22 cellular contexts compared by ENCODE assay signal in the genomic region with DNA sequence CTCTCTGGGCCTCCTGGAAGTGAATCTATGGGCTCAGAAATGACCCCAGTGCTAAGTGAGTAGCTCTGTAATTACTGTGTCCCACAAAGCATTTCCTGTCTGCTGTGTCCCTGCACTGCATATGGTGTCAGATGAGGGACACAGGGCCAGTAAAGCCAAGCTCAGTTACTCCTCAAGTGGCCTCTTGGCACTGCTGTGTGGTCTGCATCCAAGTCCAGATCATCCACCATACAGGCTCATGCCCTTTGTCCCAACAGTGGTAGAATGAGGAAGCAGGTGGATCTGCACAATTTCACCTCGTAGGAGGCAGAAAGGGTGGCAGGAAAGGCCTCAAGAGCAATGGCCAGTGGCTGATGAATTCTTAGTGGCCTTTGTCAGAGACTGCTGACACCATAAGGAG.
"Had no signal": no experiment of that assay in that cellular context is flagged by ENCODE, and none has a peak within 500 bp of the region (broad histone marks: within the 10 kb centered on the region; RNA-seq: fewer than 3 reads in every experiment).

No MANE protein-coding gene starts in this region.

- H3K27ac Mint-ChIP-seq: activated CD4-positive, alpha-beta memory T cell treated with anti-CD3 and anti-CD28 coated beads for 36 hours; activated CD4-positive, alpha-beta T cell treated with anti-CD3 and anti-CD28 coated beads for 36 hours; activated CD8-positive, alpha-beta memory T cell treated with anti-CD3 and anti-CD28 coated beads, Interleukin-2, amount 10 ng/mL, durations not matched to agents 7 days and 5 days; activated naive CD4-positive, alpha-beta T cell treated with anti-CD3 and anti-CD28 coated beads for 36 hours; activated T-helper 2 cell treated with anti-CD3 and anti-CD28 coated beads, Interferon-gamma antibody, Interleukin-2, Interleukin-4, amounts not matched to agents 10 μg/mL and 5 μg/mL and 100 μg/mL, durations not matched to agents 14 hours and 24 hours and 36 hours; effector memory CD8-positive, alpha-beta T cell; natural killer cell treated with Interleukin-12 subunit alpha and Interleukin-12 subunit beta and Interleukin-15 and Interleukin-18, amount 100 ng/mL, for 72 hours had no signal

- H3K36me3 Mint-ChIP-seq: activated CD4-positive, alpha-beta memory T cell treated with anti-CD3 and anti-CD28 coated beads for 36 hours; activated CD8-positive, alpha-beta memory T cell treated with anti-CD3 and anti-CD28 coated beads, Interleukin-2, amount 10 ng/mL, durations not matched to agents 7 days and 5 days; natural killer cell treated with Interleukin-12 subunit alpha and Interleukin-12 subunit beta and Interleukin-15 and Interleukin-18, amount 100 ng/mL, for 72 hours had no signal

- H3K4me1 ChIP-seq: prostate gland had no signal

- H3K36me3 ChIP-seq: prostate gland, transverse colon had no signal

- H3K9me3 ChIP-seq: prostate gland, transverse colon had no signal

- ATAC-seq: activated CD4-positive, alpha-beta T cell treated with anti-CD3 and anti-CD28 coated beads for 36 hours; activated CD8-positive, alpha-beta memory T cell treated with anti-CD3 and anti-CD28 coated beads, Interleukin-2, amount 10 ng/mL, durations not matched to agents 7 days and 5 days; effector memory CD8-positive, alpha-beta T cell; foreskin keratinocyte; natural killer cell treated with Interleukin-12 subunit alpha and Interleukin-12 subunit beta and Interleukin-15 and Interleukin-18, amount 100 ng/mL, for 72 hours; right cardiac atrium had no signal

- DNase-seq: activated CD4-positive, alpha-beta memory T cell treated with anti-CD3 and anti-CD28 coated beads for 36 hours; activated CD4-positive, alpha-beta T cell treated with anti-CD3 and anti-CD28 coated beads for 36 hours; activated CD8-positive, alpha-beta memory T cell treated with anti-CD3 and anti-CD28 coated beads, Interleukin-2, amount 10 ng/mL, durations not matched to agents 7 days and 5 days; activated naive CD4-positive, alpha-beta T cell treated with anti-CD3 and anti-CD28 coated beads for 36 hours; activated T-cell treated with anti-CD3 and anti-CD28 coated beads, Interleukin-2, amount 50 U/mL, for 1 hour; dermis blood vessel endothelial cell; effector memory CD8-positive, alpha-beta T cell; foreskin keratinocyte; glutamatergic neuron; kidney glomerular epithelial cell; mesenchymal stem cell; occipital lobe; right cardiac atrium; stimulated activated CD4-positive, alpha-beta T cell treated with anti-CD3 and anti-CD28 coated beads, Interleukin-4, amount 100 ng/mL, for 24 hours; stimulated activated naive CD4-positive, alpha-beta T cell; transverse colon had no signal

- H3K4me3 ChIP-seq: prostate gland, skin epidermis, transverse colon had no signal

- FAIRE-seq: astrocyte, bronchial epithelial cell had no signal

- H3K9me3 Mint-ChIP-seq: activated CD4-positive, alpha-beta memory T cell treated with anti-CD3 and anti-CD28 coated beads for 36 hours; activated naive CD4-positive, alpha-beta T cell treated with anti-CD3 and anti-CD28 coated beads for 36 hours; activated T-helper 2 cell treated with anti-CD3 and anti-CD28 coated beads, Interferon-gamma antibody, Interleukin-2, Interleukin-4, amounts not matched to agents 10 μg/mL and 5 μg/mL and 100 μg/mL, durations not matched to agents 14 hours and 24 hours and 36 hours had no signal

- H3K4me1 Mint-ChIP-seq: activated CD4-positive, alpha-beta T cell treated with anti-CD3 and anti-CD28 coated beads for 36 hours; activated CD8-positive, alpha-beta memory T cell treated with anti-CD3 and anti-CD28 coated beads, Interleukin-2, amount 10 ng/mL, durations not matched to agents 7 days and 5 days had no signal

- H3K27ac ChIP-seq: foreskin keratinocyte, prostate gland, transverse colon had no signal

- H3K27me3 Mint-ChIP-seq: activated CD8-positive, alpha-beta memory T cell treated with anti-CD3 and anti-CD28 coated beads, Interleukin-2, amount 10 ng/mL, durations not matched to agents 7 days and 5 days; natural killer cell treated with Interleukin-12 subunit alpha and Interleukin-12 subunit beta and Interleukin-15 and Interleukin-18, amount 100 ng/mL, for 72 hours had no signal

- H3K4me3 Mint-ChIP-seq: activated CD4-positive, alpha-beta memory T cell treated with anti-CD3 and anti-CD28 coated beads for 36 hours; activated CD4-positive, alpha-beta T cell treated with anti-CD3 and anti-CD28 coated beads for 36 hours; activated CD8-positive, alpha-beta memory T cell treated with anti-CD3 and anti-CD28 coated beads, Interleukin-2, amount 10 ng/mL, durations not matched to agents 7 days and 5 days; activated naive CD4-positive, alpha-beta T cell treated with anti-CD3 and anti-CD28 coated beads for 36 hours; effector memory CD8-positive, alpha-beta T cell; natural killer cell treated with Interleukin-12 subunit alpha and Interleukin-12 subunit beta and Interleukin-15 and Interleukin-18, amount 100 ng/mL, for 72 hours had no signal
